ENCODE assay signal across 28 cellular contexts in genomic region chr10:126913316-126913715, GRCh38. TPM values are rescaled to one million over a fixed set of nuclear protein-coding genes. Genes with fewer than 3 reads are reported as not detected.
"Had no signal": no experiment of that assay in that cellular context is flagged by ENCODE, and none has a peak within 500 bp of the region (broad histone marks: within the 10 kb centered on the region; RNA-seq: fewer than 3 reads in every experiment).

No MANE protein-coding gene starts in this region.

- H3K9me3 ChIP-seq: MG63 had no signal

- H3K4me3 ChIP-seq: MG63 had no signal

- H3K27me3 Mint-ChIP-seq: activated naive CD8-positive, alpha-beta T cell; brain; central memory CD8-positive, alpha-beta T cell had no signal

- DNase-seq: activated CD4-positive, alpha-beta T cell treated with anti-CD3 and anti-CD28 coated beads for 48 hours; activated CD4-positive, alpha-beta T cell treated with anti-CD3 and anti-CD28 coated beads, Interleukin-2, amount 50 U/mL, for 4 hours; activated CD4-positive, CD25-positive, alpha-beta regulatory T cell treated with anti-CD3 and anti-CD28 coated beads, Interleukin-2, amount 50 U/mL, for 72 hours; activated CD8-positive, alpha-beta memory T cell treated with anti-CD3 and anti-CD28 coated beads, Interleukin-2, amount 50 U/mL, for 48 hours; activated CD8-positive, alpha-beta T cell treated with anti-CD3 and anti-CD28 coated beads, Interleukin-2, amount 10 ng/mL, durations not matched to agents 7 days and 5 days; activated naive CD4-positive, alpha-beta T cell treated with anti-CD3 and anti-CD28 coated beads for 36 hours; activated T-cell treated with anti-CD3 and anti-CD28 coated beads, Interleukin-2, amount 50 U/mL, for 1 hour; amygdala; MG63; MV-4-11; NCI-H1092 treated with DMSO at 0.1 percent for 48 hours; NCI-H1417 treated with DMSO at 0.1 percent for 48 hours; NCI-H1694; NCI-H2029; NCI-H2107; NCI-H2171 treated with DMSO at 0.1 percent for 48 hours; NCI-H226; NCI-H510A; NCI-H526 treated with DMSO at 0.1 percent for 48 hours; NCI-H82; NK-92 treated with Interleukin-12 subunit alpha and Interleukin-12 subunit beta, amount 100 ng/mL, for 24 hours; PC-3; SHP77 treated with DMSO at 0.1 percent for 48 hours had no signal

- H3K4me1 Mint-ChIP-seq: central memory CD8-positive, alpha-beta T cell had no signal

- H3K36me3 Mint-ChIP-seq: activated naive CD8-positive, alpha-beta T cell had no signal

- H3K4me3 Mint-ChIP-seq: activated CD8-positive, alpha-beta T cell treated with anti-CD3 and anti-CD28 coated beads, Interleukin-2, amount 10 ng/mL, durations not matched to agents 7 days and 5 days; activated naive CD4-positive, alpha-beta T cell treated with anti-CD3 and anti-CD28 coated beads for 36 hours; activated naive CD8-positive, alpha-beta T cell; brain; central memory CD8-positive, alpha-beta T cell; T-helper 1 cell treated with Interleukin-12 subunit alpha and Interleukin-12 subunit beta and Interleukin-4 antibody, amounts not matched to agents 30 μg/mL and 1 μg/mL, for 36 hours; WTC11 had no signal

- H3K27me3 ChIP-seq: MG63 had no signal

- H3K27ac Mint-ChIP-seq: activated CD8-positive, alpha-beta T cell treated with anti-CD3 and anti-CD28 coated beads, Interleukin-2, amount 10 ng/mL, durations not matched to agents 7 days and 5 days; activated naive CD4-positive, alpha-beta T cell treated with anti-CD3 and anti-CD28 coated beads for 36 hours; activated naive CD8-positive, alpha-beta T cell; T-helper 1 cell treated with Interleukin-12 subunit alpha and Interleukin-12 subunit beta and Interleukin-4 antibody, amounts not matched to agents 30 μg/mL and 1 μg/mL, for 36 hours; WTC11 had no signal

RNA-seq across cellular contexts. Expression of gene DOCK1, which starts 8.1 kb away (rescaled TPM):
- total RNA-seq: activated CD8-positive, alpha-beta T cell treated with anti-CD3 and anti-CD28 coated beads, Interleukin-2, amount 10 ng/mL, durations not matched to agents 7 days and 5 days had no signal
